9 cellular contexts compared by ENCODE assay signal in genomic region chr14:73725116-73726024, GRCh38. TPM values are rescaled to one million over a fixed set of nuclear protein-coding genes. Genes with fewer than 3 reads are reported as not detected.
DNase-seq lines count a peak whose midpoint lies in the region; ATAC-seq and TF ChIP-seq lines count a peak whose summit lies in the region.
"Had no signal": no experiment of that assay in that cellular context is flagged by ENCODE, and none has a peak within 500 bp of the region (broad histone marks: within the 10 kb centered on the region; RNA-seq: fewer than 3 reads in every experiment).

No MANE protein-coding gene starts in this region.

- H3K9me3 ChIP-seq in CD4-positive, CD25-positive, alpha-beta regulatory T cell (ENCODE audit: control insufficient read depth in 2 of 2, low read length in 2 of 2): no peaks in the 10 kb centered on the region

- H3K9ac ChIP-seq in rectal smooth muscle tissue (ENCODE audit: low read length): no peak overlapping the region

- H3K4me3 Mint-ChIP-seq in CD4-positive, CD25-positive, alpha-beta regulatory T cell: no peak overlapping the region
- no peak overlapping the region for H3K4me3 Mint-ChIP-seq in effector memory CD8-positive, alpha-beta T cell

- peaks cover 33% of the 10 kb centered on the region for H3K36me3 Mint-ChIP-seq in CD4-positive, CD25-positive, alpha-beta regulatory T cell
- H3K36me3 Mint-ChIP-seq in effector memory CD8-positive, alpha-beta T cell (ENCODE audit: insufficient read depth): peaks cover 90% of the 10 kb centered on the region

- TF ChIP-seq CTCF in GM20000 (IDR thresholded peaks at IDR 0.05; ENCODE audit: extremely low read depth, missing control alignments): no peak

- no peaks in the 10 kb centered on the region for H3K9me3 Mint-ChIP-seq in CD4-positive, CD25-positive, alpha-beta regulatory T cell
- no peaks in the 10 kb centered on the region for H3K9me3 Mint-ChIP-seq in effector memory CD8-positive, alpha-beta T cell

- no peak for DNase-seq in CD4-positive, CD25-positive, alpha-beta regulatory T cell
- DNase-seq in OCI-M1 (lab: John Stamatoyannopoulos, UW): peak; percentile 56
- DNase-seq in effector memory CD8-positive, alpha-beta T cell: no peak
- DNase-seq in GM20000 (ENCODE audit: low spot score): no peak
- DNase-seq in cerebellar nuclear complex (lab: John Stamatoyannopoulos, UW): no peak
- no peak for DNase-seq in NCI-H2227 (lab: John Stamatoyannopoulos, UW; ENCODE audit: unreplicated experiment)
- DNase-seq: SIG-M5 had no signal

- ATAC-seq in CD4-positive, CD25-positive, alpha-beta regulatory T cell (ENCODE audit: low read depth in 2 of 2): no peak
- no peak for ATAC-seq in effector memory CD8-positive, alpha-beta T cell (replicated peaks)
- ATAC-seq in HG03432 (IDR thresholded peaks at IDR 0.05; ENCODE audit: unreplicated experiment): no peak

- peaks cover 6 to 33% (median 20%) of the 10 kb centered on the region in 4 donors for H3K4me1 Mint-ChIP-seq in CD4-positive, CD25-positive, alpha-beta regulatory T cell
- H3K4me1 Mint-ChIP-seq in effector memory CD8-positive, alpha-beta T cell (ENCODE audit: low read depth in 2 of 2): peaks cover 15 to 16% of the 10 kb centered on the region in 2 donors

- H3K27ac Mint-ChIP-seq in CD4-positive, CD25-positive, alpha-beta regulatory T cell: peak overlapping the region; percentile 79 to 89 (median 85)
- peak overlapping the region; percentile 60 to 76 for H3K27ac Mint-ChIP-seq in effector memory CD8-positive, alpha-beta T cell

- H3K4me3 ChIP-seq in CD4-positive, CD25-positive, alpha-beta regulatory T cell (ENCODE audit: low read depth, low read length): no peak overlapping the region
- H3K4me3 ChIP-seq in rectal smooth muscle tissue (ENCODE audit: low read length): no peak overlapping the region

- no peaks in the 10 kb centered on the region for H3K27me3 ChIP-seq in CD4-positive, CD25-positive, alpha-beta regulatory T cell (ENCODE audit: control insufficient read depth, insufficient read depth, low read length)
- no peaks in the 10 kb centered on the region for H3K27me3 ChIP-seq in rectal smooth muscle tissue (ENCODE audit: control insufficient read depth, insufficient read depth, low read length)

- H3K36me3 ChIP-seq in CD4-positive, CD25-positive, alpha-beta regulatory T cell (ENCODE audit: control insufficient read depth, insufficient read depth, low read length): peaks cover 75% of the 10 kb centered on the region
- H3K36me3 ChIP-seq in rectal smooth muscle tissue (ENCODE audit: control insufficient read depth, insufficient read depth, low read length): peaks cover 63% of the 10 kb centered on the region

- H3K27me3 Mint-ChIP-seq in CD4-positive, CD25-positive, alpha-beta regulatory T cell: no peaks in the 10 kb centered on the region
- no peaks in the 10 kb centered on the region for H3K27me3 Mint-ChIP-seq in effector memory CD8-positive, alpha-beta T cell

- no peak overlapping the region for H3K27ac ChIP-seq in CD4-positive, CD25-positive, alpha-beta regulatory T cell (ENCODE audit: insufficient read depth, low read length, poor library complexity, severe bottlenecking)
- H3K27ac ChIP-seq in rectal smooth muscle tissue (ENCODE audit: low read depth, low read length): peak overlapping the region; percentile 79

- peaks cover 25% of the 10 kb centered on the region for H3K4me1 ChIP-seq in CD4-positive, CD25-positive, alpha-beta regulatory T cell (ENCODE audit: control insufficient read depth, insufficient read depth, low read length, poor library complexity, severe bottlenecking)
- peaks cover 25% of the 10 kb centered on the region for H3K4me1 ChIP-seq in rectal smooth muscle tissue (ENCODE audit: control insufficient read depth, insufficient read depth, low read length)

RNA-seq across cellular contexts. Expression of gene PNMA1, which starts 11.2 kb away (rescaled TPM):
- total RNA-seq in CD4-positive, CD25-positive, alpha-beta regulatory T cell: 42.6 TPM
- 10 to 100 TPM; 45.2 to 54.1 (median 51.9) TPM for polyA plus RNA-seq in CD4-positive, CD25-positive, alpha-beta regulatory T cell
